Comparison of ENCODE assay signal across 15 cellular contexts in genomic region chr10:88115968-88116367, GRCh38.
DNase-seq lines count a peak whose midpoint lies in the region; ATAC-seq and TF ChIP-seq lines count a peak whose summit lies in the region.
"Had no signal": no experiment of that assay in that cellular context is flagged by ENCODE, and none has a peak within 500 bp of the region (broad histone marks: within the 10 kb centered on the region; RNA-seq: fewer than 3 reads in every experiment).

No MANE protein-coding gene starts in this region.

- no peak overlapping the region for H3K23ac ChIP-seq in mesenchymal stem cell (ENCODE audit: low read length in 2 of 2)

- H2BK120ac ChIP-seq in mesenchymal stem cell (ENCODE audit: low read depth, low read length): no peak overlapping the region

- H3K18ac ChIP-seq in mesenchymal stem cell (ENCODE audit: low read depth in 1 of 2, low read length in 2 of 2): no peak overlapping the region

- H2AFZ ChIP-seq in mesenchymal stem cell (ENCODE audit: low read depth, low read length): no peak overlapping the region

- no peak overlapping the region for H2BK5ac ChIP-seq in mesenchymal stem cell (ENCODE audit: low read depth, low read length, poor library complexity, severe bottlenecking)

- H2BK12ac ChIP-seq in mesenchymal stem cell (ENCODE audit: low read length in 2 of 2): no peak overlapping the region

- no peak overlapping the region for H3K4ac ChIP-seq in mesenchymal stem cell (ENCODE audit: low read depth in 1 of 2, low read length in 2 of 2)

- POLR2A ChIA-PET in HEK293T (lab: Yijun Ruan, JAX): interaction anchor here (0.8 kb wide), 1 partner anchor 242 kb away, joined by 3 read pairs; no protein-coding TSS in a partner anchor

- CTCF ChIA-PET in HEK293T (lab: Yijun Ruan, JAX): no interaction called here

- H2AK5ac ChIP-seq in mesenchymal stem cell (ENCODE audit: low read length, severe bottlenecking): no peak overlapping the region

- DNase-seq in HS-27A (ENCODE audit: low read depth) (peak; percentile 34), adipocyte (ENCODE audit: low read depth) (peak; percentile 54), mesenchymal stem cell (peak; percentile 40), GM10266 (ENCODE audit: extremely low spot score) (no peak), HEK293T (ENCODE audit: extremely low spot score) (no peak)
- DNase-seq in activated naive CD4-positive, alpha-beta T cell (lab: John Stamatoyannopoulos, UW): no peak
- DNase-seq: activated CD4-positive, alpha-beta T cell treated with anti-CD3 and anti-CD28 coated beads, Interleukin-2, amount 10 ng/mL, durations not matched to agents 7 days and 5 days; CD4-positive, CD25-positive, alpha-beta regulatory T cell; NCI-H2171; posterior cingulate gyrus; stomach; T1000; uterus had no signal

- H3K9me3 ChIP-seq in BLaER1 (no peaks in the 10 kb centered on the region), adipocyte (ENCODE audit: control insufficient read depth, low read length) (no peaks in the 10 kb centered on the region), mesenchymal stem cell (ENCODE audit: control insufficient read depth, low read length) (no peaks in the 10 kb centered on the region)
- H3K9me3 ChIP-seq: stomach, uterus had no signal

- TF ChIP-seq CTCF in GM10266 (IDR thresholded peaks at IDR 0.05; ENCODE audit: control insufficient read depth, insufficient read depth, low read depth, missing control alignments): no peak

- no peak for ATAC-seq in GM18870 (IDR thresholded peaks at IDR 0.05; ENCODE audit: unreplicated experiment)

- no peak overlapping the region for H3K14ac ChIP-seq in mesenchymal stem cell (ENCODE audit: low read length in 2 of 2)

- no peak overlapping the region for H2BK15ac ChIP-seq in mesenchymal stem cell (ENCODE audit: low read depth, poor library complexity, severe bottlenecking)

- H4K91ac ChIP-seq in mesenchymal stem cell (ENCODE audit: low read length): no peak overlapping the region

- no peak overlapping the region for H3K4me3 ChIP-seq in BLaER1
- no peak overlapping the region for H3K4me3 ChIP-seq in adipocyte (ENCODE audit: low read length)
- no peak overlapping the region for H3K4me3 ChIP-seq in mesenchymal stem cell (ENCODE audit: insufficient read depth in 1 of 2, low read depth in 1 of 2, low read length in 2 of 2)
- H3K4me3 ChIP-seq: stomach, uterus had no signal

- no peaks in the 10 kb centered on the region for H3K79me1 ChIP-seq in mesenchymal stem cell (replicated peaks; ENCODE audit: low read length, poor library complexity, severe bottlenecking)

- no peak overlapping the region for H4K8ac ChIP-seq in mesenchymal stem cell (ENCODE audit: low read length)

- no peak overlapping the region for H3K9ac ChIP-seq in BLaER1
- H3K9ac ChIP-seq in adipocyte (ENCODE audit: low read length): no peak overlapping the region
- H3K9ac ChIP-seq in mesenchymal stem cell (ENCODE audit: low read length): no peak overlapping the region

- no peaks in the 10 kb centered on the region for H3K36me3 ChIP-seq in BLaER1
- H3K36me3 ChIP-seq in adipocyte (ENCODE audit: control insufficient read depth, insufficient read depth, low read length, severe bottlenecking): no peaks in the 10 kb centered on the region
- H3K36me3 ChIP-seq in mesenchymal stem cell (ENCODE audit: control insufficient read depth in 1 of 2, insufficient read depth in 2 of 2, low read depth in 1 of 2, low read length in 2 of 2): no peaks in the 10 kb centered on the region
- H3K36me3 ChIP-seq: stomach, uterus had no signal

- H3K27me3 ChIP-seq in BLaER1: no peaks in the 10 kb centered on the region
- no peaks in the 10 kb centered on the region for H3K27me3 ChIP-seq in adipocyte (replicated peaks; ENCODE audit: control insufficient read depth, insufficient read depth, low read length)
- no peaks in the 10 kb centered on the region for H3K27me3 ChIP-seq in mesenchymal stem cell (ENCODE audit: control insufficient read depth in 1 of 2, insufficient read depth in 1 of 2, low read length in 2 of 2)
- H3K27me3 ChIP-seq: stomach, uterus had no signal

- no peak overlapping the region for H3K27ac ChIP-seq in BLaER1
- no peak overlapping the region for H3K27ac ChIP-seq in mesenchymal stem cell (ENCODE audit: low read length, poor library complexity, severe bottlenecking)

- WGBS in mesenchymal stem cell: 67% methylated on average over 1 of the region's 1 CpG

- H4K20me1 ChIP-seq in BLaER1: no peaks in the 10 kb centered on the region

- H3K4me1 ChIP-seq in BLaER1: peaks cover 87% of the 10 kb centered on the region
- H3K4me1 ChIP-seq in adipocyte (ENCODE audit: control insufficient read depth, insufficient read depth, low read length): peaks cover 27% of the 10 kb centered on the region
- peaks cover 1% of the 10 kb centered on the region for H3K4me1 ChIP-seq in mesenchymal stem cell (ENCODE audit: control insufficient read depth, insufficient read depth, low read depth, low read length)
- H3K4me1 ChIP-seq: uterus had no signal

- H3K4me2 ChIP-seq in BLaER1 (peak overlapping the region; percentile 91), mesenchymal stem cell (ENCODE audit: low read length, poor library complexity, severe bottlenecking) (no peak overlapping the region)

TF ChIP-seq in HEK293T, 16 proteins besides CTCF, POLR2A, EP300 and RAD21:
- TF ChIP-seq FOXK2 (IDR thresholded peaks at IDR 0.05): no peak
TF ChIP-seq in HEK293T: peak in this region for 0.

Comparison
In these comparisons a context has a peak if more than half of its experiments do, and no peak if none do; other contexts are left out.
1. DNase-seq: peak in HS-27A (single experiment), adipocyte (single experiment) and mesenchymal stem cell (single experiment); none in GM10266 (single experiment), HEK293T (single experiment) and activated naive CD4-positive, alpha-beta T cell (0 of 4).